ENCODE assay signal across 8 cellular contexts in genomic region chr12:127083028-127083949, GRCh38.
A peak's percentile ranks its signal among the peaks of the same experiment; 100 is the strongest.
DNase-seq lines count a peak whose midpoint lies in the region; ATAC-seq lines count a peak whose summit lies in the region.

No MANE protein-coding gene starts in this region.

- H3K4me3 ChIP-seq in esophagus (ENCODE audit: low read depth in 1 of 2, low read length in 2 of 2): peak overlapping the region; percentile 27 to 46

- H3K27ac Mint-ChIP-seq in T-cell: peak overlapping the region; percentile 74 to 76
- H3K27ac Mint-ChIP-seq in naive thymus-derived CD8-positive, alpha-beta T cell: peak overlapping the region in 8 of 10 donors; percentile 45 to 85 (median 74)

- peak; percentile 35 to 65 for DNase-seq in AML-193 (lab: John Stamatoyannopoulos, UW)
- DNase-seq in NCI-H1092 treated with DMSO at 0.1 percent for 48 hours (lab: John Stamatoyannopoulos, UW): peak; percentile 88
- peak in 1 of 34 experiments; percentile 6 for DNase-seq in T-cell
- peak in 5 of 10 donors; percentile 0 to 49 (median 14) for DNase-seq in naive thymus-derived CD8-positive, alpha-beta T cell
- DNase-seq in iPS-NIHi11 (ENCODE audit: low spot score): no peak

- H3K36me3 ChIP-seq in esophagus (ENCODE audit: control insufficient read depth in 2 of 2, insufficient read depth in 2 of 2, low read length in 1 of 2): no peaks in the 10 kb centered on the region

- CTCF ChIA-PET in T-cell (lab: Charles Lee): interaction anchor here in 1 of 2 donors (1.0 kb wide), 1 partner anchor 63 kb away, joined by 3 read pairs; no protein-coding TSS in a partner anchor

- H3K27me3 Mint-ChIP-seq in T-cell: peaks cover 0 to 4% of the 10 kb centered on the region in 2 donors
- peaks cover 0 to 10% (median 2%) of the 10 kb centered on the region in 5 donors for H3K27me3 Mint-ChIP-seq in naive thymus-derived CD8-positive, alpha-beta T cell

- peaks cover 10 to 12% (median 12%) of the 10 kb centered on the region in 3 donors for H3K4me1 Mint-ChIP-seq in T-cell
- peaks cover 4 to 13% (median 9%) of the 10 kb centered on the region in 4 donors for H3K4me1 Mint-ChIP-seq in naive thymus-derived CD8-positive, alpha-beta T cell

- H3K9me3 ChIP-seq in esophagus (ENCODE audit: control insufficient read depth in 2 of 2, insufficient read depth in 1 of 2, low read depth in 1 of 2, low read length in 1 of 2): no peaks in the 10 kb centered on the region

- POLR2A ChIA-PET in T-cell (lab: Charles Lee): no interaction called here
- POLR2A ChIA-PET in naive thymus-derived CD8-positive, alpha-beta T cell (lab: Charles Lee): no interaction called here

- no peaks in the 10 kb centered on the region for H3K9me3 Mint-ChIP-seq in T-cell
- H3K9me3 Mint-ChIP-seq in naive thymus-derived CD8-positive, alpha-beta T cell: no peaks in the 10 kb centered on the region

- H3K36me3 Mint-ChIP-seq in T-cell: no peaks in the 10 kb centered on the region
- no peaks in the 10 kb centered on the region for H3K36me3 Mint-ChIP-seq in naive thymus-derived CD8-positive, alpha-beta T cell

- H3K27me3 ChIP-seq in esophagus (ENCODE audit: control insufficient read depth in 1 of 2, insufficient read depth in 2 of 2, low read length in 2 of 2): no peaks in the 10 kb centered on the region

- H3K4me3 Mint-ChIP-seq in T-cell: peak overlapping the region; percentile 59 to 78 (median 72)
- H3K4me3 Mint-ChIP-seq in naive thymus-derived CD8-positive, alpha-beta T cell: peak overlapping the region; percentile 72 to 87 (median 83)

- H3K4me1 ChIP-seq in esophagus (ENCODE audit: control insufficient read depth in 2 of 2, insufficient read depth in 2 of 2, low read length in 1 of 2): no peaks in the 10 kb centered on the region

- H3K27ac ChIP-seq in esophagus (ENCODE audit: low read depth in 2 of 2, low read length in 1 of 2): no peak overlapping the region

- WGBS in esophagus, 2 donors: 17 to 19% methylated on average over 6 of the region's 6 CpGs

- ATAC-seq in GM18508 (IDR thresholded peaks at IDR 0.05; ENCODE audit: insufficient read depth, unreplicated experiment) (peak; percentile 97), HG02884 (IDR thresholded peaks at IDR 0.05; ENCODE audit: unreplicated experiment) (peak; percentile 98), T-cell (replicated peaks in 1 of 4) (peak; percentile 60 to 71 (median 66))
- peak; percentile 58 to 59 for ATAC-seq in naive thymus-derived CD8-positive, alpha-beta T cell
